Comparison of ENCODE assay signal across 22 cellular contexts in genomic region chrX:85988353-85988752, GRCh38.
"Had no signal": no experiment of that assay in that cellular context is flagged by ENCODE, and none has a peak within 500 bp of the region (broad histone marks: within the 10 kb centered on the region; RNA-seq: fewer than 3 reads in every experiment).

No MANE protein-coding gene starts in this region.

- H3K4me1 ChIP-seq: breast epithelium, lower lobe of right lung, sigmoid colon, transverse colon had no signal

- H3K36me3 Mint-ChIP-seq: immature natural killer cell had no signal

- ATAC-seq: activated T-cell treated with anti-CD3 and anti-CD28 coated beads, Interleukin-2, amount 50 U/mL, for 72 hours; esophagus mucosa; left lobe of liver; lower lobe of right lung; naive thymus-derived CD8-positive, alpha-beta T cell; stimulated activated naive B cell treated with anti-CD40 and anti-IgM and Interleukin-4, amounts not matched to agents 10 μg/mL and 1 μg/mL and 100 μg/mL, for 72 hours had no signal

- H3K9me3 ChIP-seq: lower lobe of right lung, sigmoid colon, transverse colon had no signal

- DNase-seq: activated CD4-positive, alpha-beta memory T cell treated with anti-CD3 and anti-CD28 coated beads, Interleukin-2, amount 10 ng/mL, durations not matched to agents 7 days and 5 days; activated CD4-positive, alpha-beta T cell treated with anti-CD3 and anti-CD28 coated beads, Interleukin-2, amount 10 ng/mL, durations not matched to agents 24 days and 14 days; activated effector memory CD4-positive, alpha-beta T cell treated with Interleukin-2 at 50 U/mL for 16 hours; activated naive CD4-positive, alpha-beta T cell treated with anti-CD3 and anti-CD28 coated beads for 36 hours; activated naive CD8-positive, alpha-beta T cell treated with anti-CD3 and anti-CD28 coated beads, Interleukin-2, amount 10 ng/mL, durations not matched to agents 7 days and 5 days; activated T-cell treated with anti-CD3 and anti-CD28 coated beads, Interleukin-2, amount 50 U/mL, for 72 hours; amniotic stem cell; effector memory CD4-positive, alpha-beta T cell; glutamatergic neuron; immature natural killer cell; lower lobe of right lung; naive thymus-derived CD8-positive, alpha-beta T cell; sigmoid colon; stimulated activated CD4-positive, alpha-beta T cell treated with anti-CD3 and anti-CD28 coated beads, Interleukin-15, amount 100 ng/mL, for 24 hours; stimulated activated naive B cell treated with anti-CD40 and anti-IgM and Interleukin-4, amounts not matched to agents 10 μg/mL and 1 μg/mL and 100 μg/mL, for 72 hours; transverse colon had no signal

- H3K4me3 ChIP-seq: breast epithelium, hepatocyte, lower lobe of right lung, sigmoid colon, smooth muscle cell, transverse colon had no signal

- H3K36me3 ChIP-seq: breast epithelium, lower lobe of right lung, sigmoid colon, transverse colon had no signal

- H3K4me1 Mint-ChIP-seq: activated naive CD8-positive, alpha-beta T cell treated with anti-CD3 and anti-CD28 coated beads, Interleukin-2, amount 10 ng/mL, durations not matched to agents 7 days and 5 days had no signal

- H3K27ac Mint-ChIP-seq: activated CD4-positive, alpha-beta memory T cell treated with anti-CD3 and anti-CD28 coated beads, Interleukin-2, amount 10 ng/mL, durations not matched to agents 7 days and 5 days; activated CD4-positive, alpha-beta T cell treated with anti-CD3 and anti-CD28 coated beads, Interleukin-2, amount 10 ng/mL, durations not matched to agents 24 days and 14 days; activated naive CD4-positive, alpha-beta T cell treated with anti-CD3 and anti-CD28 coated beads for 36 hours; activated naive CD8-positive, alpha-beta T cell treated with anti-CD3 and anti-CD28 coated beads, Interleukin-2, amount 10 ng/mL, durations not matched to agents 7 days and 5 days; activated T-cell treated with anti-CD3 and anti-CD28 coated beads, Interleukin-2, amount 50 U/mL, for 72 hours; immature natural killer cell; naive thymus-derived CD8-positive, alpha-beta T cell; stimulated activated naive B cell treated with anti-CD40 and anti-IgM and Interleukin-4, amounts not matched to agents 10 μg/mL and 1 μg/mL and 100 μg/mL, for 72 hours had no signal

- H3K27ac ChIP-seq: breast epithelium, hepatocyte, lower lobe of right lung, sigmoid colon, transverse colon had no signal

- H3K9me3 Mint-ChIP-seq: activated CD4-positive, alpha-beta memory T cell treated with anti-CD3 and anti-CD28 coated beads, Interleukin-2, amount 10 ng/mL, durations not matched to agents 7 days and 5 days; activated T-cell treated with anti-CD3 and anti-CD28 coated beads, Interleukin-2, amount 50 U/mL, for 72 hours; immature natural killer cell had no signal

- H3K4me3 Mint-ChIP-seq: activated CD4-positive, alpha-beta memory T cell treated with anti-CD3 and anti-CD28 coated beads, Interleukin-2, amount 10 ng/mL, durations not matched to agents 7 days and 5 days; activated CD4-positive, alpha-beta T cell treated with anti-CD3 and anti-CD28 coated beads, Interleukin-2, amount 10 ng/mL, durations not matched to agents 24 days and 14 days; activated naive CD4-positive, alpha-beta T cell treated with anti-CD3 and anti-CD28 coated beads for 36 hours; activated naive CD8-positive, alpha-beta T cell treated with anti-CD3 and anti-CD28 coated beads, Interleukin-2, amount 10 ng/mL, durations not matched to agents 7 days and 5 days; activated T-cell treated with anti-CD3 and anti-CD28 coated beads, Interleukin-2, amount 50 U/mL, for 72 hours; central memory CD8-positive, alpha-beta T cell; immature natural killer cell; naive thymus-derived CD8-positive, alpha-beta T cell; stimulated activated naive B cell treated with anti-CD40 and anti-IgM and Interleukin-4, amounts not matched to agents 10 μg/mL and 1 μg/mL and 100 μg/mL, for 72 hours had no signal

- H3K27me3 Mint-ChIP-seq: activated CD4-positive, alpha-beta memory T cell treated with anti-CD3 and anti-CD28 coated beads, Interleukin-2, amount 10 ng/mL, durations not matched to agents 7 days and 5 days; activated CD4-positive, alpha-beta T cell treated with anti-CD3 and anti-CD28 coated beads, Interleukin-2, amount 10 ng/mL, durations not matched to agents 24 days and 14 days; activated naive CD8-positive, alpha-beta T cell treated with anti-CD3 and anti-CD28 coated beads, Interleukin-2, amount 10 ng/mL, durations not matched to agents 7 days and 5 days; central memory CD8-positive, alpha-beta T cell; naive thymus-derived CD8-positive, alpha-beta T cell; stimulated activated naive B cell treated with anti-CD40 and anti-IgM and Interleukin-4, amounts not matched to agents 10 μg/mL and 1 μg/mL and 100 μg/mL, for 72 hours had no signal

- H3K27me3 ChIP-seq: breast epithelium, hepatocyte, sigmoid colon, transverse colon had no signal
